ENCODE assay signal across 1 cellular context in the genomic region with DNA sequence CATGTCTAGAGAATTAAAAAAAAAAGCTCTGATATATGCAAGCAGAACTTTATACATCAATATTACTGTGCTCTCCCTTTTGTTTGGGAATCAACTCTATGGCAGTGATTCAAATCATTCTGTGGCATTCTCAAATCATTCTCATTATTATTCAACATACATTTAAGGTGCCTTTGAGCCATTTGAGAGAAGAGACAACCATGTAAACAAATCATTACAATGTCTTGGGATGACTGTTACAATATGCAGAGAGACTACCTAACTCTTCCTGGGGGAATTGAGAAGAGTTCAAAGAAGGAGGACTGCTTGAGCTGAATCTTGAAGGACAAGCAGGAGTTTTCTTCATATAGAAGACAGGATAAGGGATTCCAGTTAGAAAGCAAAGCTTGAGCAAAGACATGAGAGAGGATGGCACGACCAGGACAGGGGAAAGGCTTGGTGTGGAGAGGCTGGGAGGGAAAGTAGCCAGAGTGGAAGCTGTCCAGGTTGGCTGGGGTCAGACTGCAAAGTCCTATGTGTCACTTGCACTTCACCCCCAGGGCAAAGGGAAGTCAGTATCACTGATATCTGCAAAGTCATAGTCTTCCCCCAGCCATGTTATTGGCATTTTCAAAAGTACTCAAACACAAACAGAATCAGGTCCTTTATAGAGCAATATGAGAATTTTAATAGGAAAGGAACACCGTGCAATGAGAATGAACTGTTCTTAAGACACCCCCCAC.
TF ChIP-seq lines count a peak whose summit lies in the region.

No MANE protein-coding gene starts in this region.

TF ChIP-seq in H1, 55 proteins besides CTCF, POLR2A, EP300 and RAD21:
- TF ChIP-seq JUN (IDR thresholded peaks at IDR 0.05; ENCODE audit: low read depth, low read length), result no peak
- TF ChIP-seq FOSL1 (IDR thresholded peaks at IDR 0.05; ENCODE audit: insufficient read depth, low read depth, low read length), result no peak
TF ChIP-seq in H1: peak in this region for 0.
